In genomic region chr20:36045373-36045714, GRCh38 we compare ENCODE assay signal across 15 cellular contexts.
DNase-seq lines count a peak whose midpoint lies in the region; ATAC-seq, FAIRE-seq and TF ChIP-seq lines count a peak whose summit lies in the region.
"Had no signal": no experiment of that assay in that cellular context is flagged by ENCODE, and none has a peak within 500 bp of the region (broad histone marks: within the 10 kb centered on the region; RNA-seq: fewer than 3 reads in every experiment).

No MANE protein-coding gene starts in this region.

- H3K27me3 Mint-ChIP-seq in GM23338 (ENCODE audit: insufficient read depth, low read depth, poor library complexity) = peaks cover 3% of the 10 kb centered on the region

- no peak overlapping the region for H3K4me3 ChIP-seq in A549
- no peak overlapping the region for H3K4me3 ChIP-seq in GM23338
- H3K4me3 ChIP-seq in GM12878 = no peak overlapping the region
- H3K4me3 ChIP-seq in HepG2 (replicated peaks in 1 of 3; ENCODE audit: insufficient read depth in 1 of 3, low read depth in 2 of 3, low read length in 3 of 3) = no peak overlapping the region
- no peak overlapping the region for H3K4me3 ChIP-seq in SK-N-SH (ENCODE audit: low read depth in 2 of 2, low read length in 1 of 2)
- H3K4me3 ChIP-seq in esophagus muscularis mucosa = no peak overlapping the region
- H3K4me3 ChIP-seq: BLaER1 had no signal

- H3K9me3 ChIP-seq in A549 = no peaks in the 10 kb centered on the region
- H3K9me3 ChIP-seq in GM12878 (replicated peaks; ENCODE audit: control insufficient read depth, insufficient read depth, low read length) = no peaks in the 10 kb centered on the region
- H3K9me3 ChIP-seq in HepG2 (ENCODE audit: low read length) = no peaks in the 10 kb centered on the region
- no peaks in the 10 kb centered on the region for H3K9me3 ChIP-seq in SK-N-SH
- H3K9me3 ChIP-seq in esophagus muscularis mucosa = no peaks in the 10 kb centered on the region
- H3K9me3 ChIP-seq: BLaER1 had no signal

- RAD21 ChIA-PET in GM12878 (lab: Charles Lee; ENCODE audit: unreplicated experiment) = no interaction called here

- SMC1A ChIA-PET in GM12878 (lab: Charles Lee; ENCODE audit: uncharacterized antibody, unreplicated experiment) = interaction anchor here (0.8 kb wide), 1 partner anchor 93 kb away, joined by 3 read pairs; no protein-coding TSS in a partner anchor

- H3K4me3 Mint-ChIP-seq in GM23338 = no peak overlapping the region; the same call in 2 of the 3 replicates
- H3K4me3 Mint-ChIP-seq: CD8-positive, alpha-beta memory T cell; H9 had no signal

- H3K79me2 ChIP-seq in GM23338 (replicated peaks; ENCODE audit: insufficient read depth) = peaks cover 57% of the 10 kb centered on the region
- peaks cover 29% of the 10 kb centered on the region for H3K79me2 ChIP-seq in GM12878 (ENCODE audit: control insufficient read depth, insufficient read depth, low read length)
- H3K79me2 ChIP-seq in HepG2 (ENCODE audit: insufficient read depth, low read length) = peaks cover 54% of the 10 kb centered on the region
- H3K79me2 ChIP-seq in SK-N-SH (ENCODE audit: insufficient read depth) = peaks cover 59% of the 10 kb centered on the region

- in situ Hi-C loops in GM12878 (cut with MboI) = no loop called here
- in situ Hi-C loops in HepG2 (cut with HindIII; ENCODE audit: extremely low pct_ligation_motif_present, low pct_unique_long_range_greater_than_20kb) = no loop called here

- no peak overlapping the region; the same call in 2 of the 3 replicates for H3K4me2 ChIP-seq in A549
- H3K4me2 ChIP-seq in GM23338 = no peak overlapping the region
- no peak overlapping the region for H3K4me2 ChIP-seq in GM12878 (ENCODE audit: control insufficient read depth, insufficient read depth)
- no peak overlapping the region for H3K4me2 ChIP-seq in HepG2 (ENCODE audit: low read depth, low read length)
- H3K4me2 ChIP-seq in SK-N-SH = no peak overlapping the region
- H3K4me2 ChIP-seq: BLaER1 had no signal

- peaks cover 36% of the 10 kb centered on the region for H3K36me3 Mint-ChIP-seq in GM23338 (ENCODE audit: low read depth)

- whole genome bisulfite sequencing in A549 (ENCODE audit: missing lambda C conversion rate) = 79% methylated on average over 2 of the region's 2 CpGs
- WGBS in GM12878 (ENCODE audit: insufficient coverage, insufficient replicate concordance, low lambda C conversion rate, missing lambda C conversion rate) = 62% methylated on average over 2 of the region's 2 CpGs
- WGBS in HepG2 (ENCODE audit: low lambda C conversion rate) = 90% methylated on average over 2 of the region's 2 CpGs
- WGBS in SK-N-SH (ENCODE audit: low lambda C conversion rate) = 78% methylated on average over 2 of the region's 2 CpGs
- whole genome bisulfite sequencing in esophagus muscularis mucosa = 71% methylated on average over 2 of the region's 2 CpGs

- H3K27ac Mint-ChIP-seq in GM23338 = no peak overlapping the region

- FAIRE-seq in A549 (lab: Jason Lieb, UNC) (no peak), GM12878 (lab: Jason Lieb, UNC) (no peak), HepG2 (lab: Jason Lieb, UNC) (no peak)

- CTCF ChIA-PET in A549 (lab: Yijun Ruan, JAX) = interaction anchor here (0.6 to 2.7 kb wide), 4 partner anchors 19 to 93 kb away, joined by 3 to 12 read pairs (median 5); no protein-coding TSS in a partner anchor
- CTCF ChIA-PET in GM12878 (lab: Yijun Ruan, JAX) = no interaction called here
- CTCF ChIA-PET in HepG2 (lab: Yijun Ruan, JAX; ENCODE audit: low intra/inter-chr PET ratio, low total read pairs) = no interaction called here
- CTCF ChIA-PET in SK-N-SH (lab: Yijun Ruan, JAX) = interaction anchor here (1.3 to 1.4 kb wide), 2 partner anchors 16 to 52 kb away, joined by 3 read pairs; no protein-coding TSS in a partner anchor

- H3K27me3 ChIP-seq in GM23338 (ENCODE audit: insufficient read depth) = no peaks in the 10 kb centered on the region
- no peaks in the 10 kb centered on the region for H3K27me3 ChIP-seq in GM12878 (replicated peaks in 1 of 2; ENCODE audit: control insufficient read depth in 2 of 2, insufficient read depth in 2 of 2, low read length in 1 of 2)
- H3K27me3 ChIP-seq in HepG2 (ENCODE audit: control insufficient read depth in 1 of 2, insufficient read depth in 2 of 2, low read length in 2 of 2) = no peaks in the 10 kb centered on the region
- H3K27me3 ChIP-seq in SK-N-SH (ENCODE audit: insufficient read depth) = no peaks in the 10 kb centered on the region
- no peaks in the 10 kb centered on the region for H3K27me3 ChIP-seq in esophagus muscularis mucosa
- H3K27me3 ChIP-seq: BLaER1 had no signal

- no peak overlapping the region for H2AFZ ChIP-seq in GM23338
- H2AFZ ChIP-seq in GM12878 (ENCODE audit: control insufficient read depth, low read depth, low read length) = no peak overlapping the region
- H2AFZ ChIP-seq in HepG2 (ENCODE audit: low read length) = no peak overlapping the region
- no peak overlapping the region for H2AFZ ChIP-seq in SK-N-SH (ENCODE audit: low read depth)

- H3K9ac ChIP-seq in GM12878 (ENCODE audit: control insufficient read depth, insufficient read depth, low read length) (no peak overlapping the region), HepG2 (ENCODE audit: insufficient read depth, low read depth, low read length) (no peak overlapping the region), SK-N-SH (no peak overlapping the region)
- H3K9ac ChIP-seq: BLaER1 had no signal

- TF ChIP-seq POLR2A in A549 (IDR thresholded peaks at IDR 0.05; ENCODE audit: low read length) = no peak
- no peak for TF ChIP-seq POLR2A in GM12878 (IDR thresholded peaks at IDR 0.05; ENCODE audit: low read depth, low read length)
- peak; percentile 61 to 74; a peak in 2 of 4 replicates for TF ChIP-seq POLR2A in HepG2 (IDR thresholded peaks at IDR 0.05; ENCODE audit: insufficient read depth in 1 of 2, low read depth in 2 of 2, low read length in 2 of 2)
- no peak for TF ChIP-seq POLR2A in esophagus muscularis mucosa (IDR thresholded peaks at IDR 0.05; ENCODE audit: low read depth)

- H3K4me1 ChIP-seq in A549 = peaks cover 27% of the 10 kb centered on the region; the same call in 2 of the 3 replicates
- peaks cover 21% of the 10 kb centered on the region; the same call in 1 of the 2 replicates for H3K4me1 ChIP-seq in GM23338 (ENCODE audit: insufficient read depth)
- no peaks in the 10 kb centered on the region for H3K4me1 ChIP-seq in GM12878 (ENCODE audit: control insufficient read depth, insufficient read depth, low read length)
- peaks cover 42% of the 10 kb centered on the region for H3K4me1 ChIP-seq in HepG2 (ENCODE audit: insufficient read depth, low read length)
- peaks cover 0 to 3% of the 10 kb centered on the region in 2 experiments; a peak in 1 of 4 replicates for H3K4me1 ChIP-seq in SK-N-SH (ENCODE audit: control insufficient read depth in 1 of 2, insufficient read depth in 2 of 2, low read depth in 1 of 2, low read length in 1 of 2)
- peaks cover 27 to 39% (median 31%) of the 10 kb centered on the region in 4 donors for H3K4me1 ChIP-seq in esophagus muscularis mucosa

- H3K36me3 ChIP-seq in GM23338 (ENCODE audit: insufficient read depth) (peaks cover 5% of the 10 kb centered on the region; the same call in 1 of the 2 replicates), GM12878 (ENCODE audit: control insufficient read depth in 2 of 2, insufficient read depth in 2 of 2, low read length in 1 of 2) (0 out of 4 replicates have a peak, but pooled peaks cover 0 to 2% of the 10 kb centered on the region in 2 experiments), HepG2 (replicated peaks in 1 of 2; ENCODE audit: control insufficient read depth in 1 of 2, insufficient read depth in 2 of 2, low read length in 2 of 2) (no peaks in the 10 kb centered on the region), SK-N-SH (replicated peaks in 1 of 2; ENCODE audit: control insufficient read depth in 1 of 2, insufficient read depth in 2 of 2, low read length in 1 of 2) (peaks cover 3 to 23% of the 10 kb centered on the region in 2 experiments), esophagus muscularis mucosa (peaks cover 0 to 19% (median 8%) of the 10 kb centered on the region in 4 donors)

- H3K27ac ChIP-seq in A549 (no peak overlapping the region), GM23338 (ENCODE audit: low read depth) (no peak overlapping the region), GM12878 (ENCODE audit: control insufficient read depth, insufficient read depth) (no peak overlapping the region), HepG2 (ENCODE audit: extremely low read length, insufficient read depth, low read length) (no peak overlapping the region), SK-N-SH (ENCODE audit: low read depth in 2 of 2, low read length in 1 of 2) (no peak overlapping the region), esophagus muscularis mucosa (replicated peaks in 1 of 4) (no peak overlapping the region)
- H3K27ac ChIP-seq: BLaER1 had no signal

- TF ChIP-seq CTCF in A549 (IDR thresholded peaks at IDR 0.05) = no peak
- no peak for TF ChIP-seq CTCF in GM23338 (conservative IDR thresholded peaks at IDR 0.05; ENCODE audit: low read depth in 2 of 2)
- TF ChIP-seq CTCF in GM12878 (IDR thresholded peaks at IDR 0.05 in 2 of 3, conservative IDR thresholded peaks at IDR 0.05 in 1 of 3; ENCODE audit: control insufficient read depth in 2 of 3, extremely low read depth in 1 of 3, insufficient read depth in 1 of 3, low read depth in 3 of 3, low read length in 3 of 3) = no peak
- TF ChIP-seq CTCF in HepG2 (CRISPR knock-in tag; IDR thresholded peaks at IDR 0.05) = no peak
- TF ChIP-seq CTCF in SK-N-SH (IDR thresholded peaks at IDR 0.05) = no peak
- no peak for TF ChIP-seq CTCF in esophagus muscularis mucosa (IDR thresholded peaks at IDR 0.05)

- POLR2A ChIA-PET in A549 (lab: Yijun Ruan, JAX) = interaction anchor here (0.6 to 1.5 kb wide), 3 partner anchors 50 to 1273 kb away, joined by 3 to 6 read pairs (median 4); no protein-coding TSS in a partner anchor
- POLR2A ChIA-PET in GM12878 (lab: Charles Lee) = no interaction called here
- POLR2A ChIA-PET in HepG2 (lab: Yijun Ruan, JAX) = interaction anchor here (1.6 kb wide), 1 partner anchor 94 kb away, joined by 6 read pairs; no protein-coding TSS in a partner anchor
- POLR2A ChIA-PET in SK-N-SH (lab: Yijun Ruan, JAX) = no interaction called here

- ATAC-seq in A549 = peak in 1 of 2 experiments; percentile 33; a peak in 3 of 6 replicates
- peak; percentile 40 for ATAC-seq in GM23338
- 0 out of 3 replicates have a peak, but pooled peaks have one; percentile 10 for ATAC-seq in GM12878
- peak; percentile 14 for ATAC-seq in HepG2
- no peak for ATAC-seq in HG02610 (IDR thresholded peaks at IDR 0.05; ENCODE audit: unreplicated experiment)

- H3K9me2 ChIP-seq in GM23338 (ENCODE audit: insufficient read depth) (no peaks in the 10 kb centered on the region; the same call in 1 of the 2 replicates), SK-N-SH (no peaks in the 10 kb centered on the region)

- no peak for DNase-seq in A549 (ENCODE audit: low read depth in 1 of 2, low spot score in 1 of 2)
- no peak for DNase-seq in GM23338 (ENCODE audit: low spot score)
- DNase-seq in GM12878 (ENCODE audit: low read depth, low spot score) = no peak
- no peak for DNase-seq in HepG2 (ENCODE audit: low spot score)
- DNase-seq in SK-N-SH = no peak
- DNase-seq in esophagus muscularis mucosa (ENCODE audit: extremely low spot score) = no peak
- DNase-seq: CD8-positive, alpha-beta memory T cell; H9; NCI-H146; NCI-H2107; NCI-H345; NCI-H526 treated with DMSO at 0.1 percent for 48 hours; OCI-M1 had no signal

- no TSS peak for BruUV-seq in GM12878 (replicated peaks; lab: Mats Ljungman, UMichigan)
- no TSS peak for BruUV-seq in HepG2 (replicated peaks; lab: Mats Ljungman, UMichigan)

- H3K9me3 Mint-ChIP-seq in GM23338 = no peaks in the 10 kb centered on the region
- H3K9me3 Mint-ChIP-seq: CD8-positive, alpha-beta memory T cell; H9 had no signal

- peaks cover 17% of the 10 kb centered on the region for H3K4me1 Mint-ChIP-seq in GM23338

- no peak for TF ChIP-seq EP300 in A549 (IDR thresholded peaks at IDR 0.05)
- no peak for TF ChIP-seq EP300 in GM12878 (IDR thresholded peaks at IDR 0.05; ENCODE audit: borderline replicate concordance in 1 of 2, control insufficient read depth in 1 of 2, low read depth in 2 of 2, low read length in 2 of 2)
- no peak for TF ChIP-seq EP300 in HepG2 (IDR thresholded peaks at IDR 0.05; ENCODE audit: low read depth in 2 of 2, low read length in 2 of 2)
- TF ChIP-seq EP300 in HepG2 (CRISPR knock-in tag; IDR thresholded peaks at IDR 0.05; ENCODE audit: borderline replicate concordance) = no peak
- TF ChIP-seq EP300 in SK-N-SH (IDR thresholded peaks at IDR 0.05; ENCODE audit: borderline replicate concordance in 1 of 2, low read depth in 1 of 2, low read length in 1 of 2) = no peak
- TF ChIP-seq EP300 in esophagus muscularis mucosa (IDR thresholded peaks at IDR 0.05) = no peak

- peaks cover 62% of the 10 kb centered on the region for H4K20me1 ChIP-seq in GM23338 (replicated peaks; ENCODE audit: insufficient read depth)
- H4K20me1 ChIP-seq in GM12878 (ENCODE audit: control insufficient read depth, insufficient read depth) = no peaks in the 10 kb centered on the region
- H4K20me1 ChIP-seq in HepG2 (ENCODE audit: insufficient read depth, low read length) = peaks cover 58% of the 10 kb centered on the region
- peaks cover 68% of the 10 kb centered on the region for H4K20me1 ChIP-seq in SK-N-SH (ENCODE audit: insufficient read depth)

- intact Hi-C loops in GM12878 (cut with micrococcal nuclease; ENCODE audit: unreplicated experiment) (no loop called here), HepG2 (cut with micrococcal nuclease; ENCODE audit: unreplicated experiment) (no loop called here), esophagus muscularis mucosa (cut with DNase I) (no loop called here)

- TF ChIP-seq RAD21 in A549 (conservative IDR thresholded peaks at IDR 0.05 in 1 of 2, IDR thresholded peaks at IDR 0.05 in 1 of 2) = no peak
- no peak for TF ChIP-seq RAD21 in GM12878 (IDR thresholded peaks at IDR 0.05; ENCODE audit: insufficient read depth, low read depth, low read length)
- TF ChIP-seq RAD21 in HepG2 (CRISPR knock-in tag; IDR thresholded peaks at IDR 0.05) = no peak; the same call in 1 of the 2 replicates
- TF ChIP-seq RAD21 in SK-N-SH (IDR thresholded peaks at IDR 0.05; ENCODE audit: low read length) = no peak

- 0 out of 2 replicates have a peak, but pooled peaks cover 5% of the 10 kb centered on the region for H3F3A ChIP-seq in GM23338 (replicated peaks; ENCODE audit: low read depth)
- peaks cover 23% of the 10 kb centered on the region for H3F3A ChIP-seq in SK-N-SH (replicated peaks; ENCODE audit: insufficient read depth)

Comparison
In these comparisons a context has a peak if more than half of its experiments do, and no peak if none do; other contexts are left out.
1. POLR2A ChIP-seq: peak in HepG2 (2 of 2); none in A549 (single experiment), GM12878 (single experiment) and esophagus muscularis mucosa (single experiment).
2. CTCF ChIA-PET loops: an anchor here in A549 (0.6 to 2.7 kb wide) and SK-N-SH (1.3 to 1.4 kb wide); none called in GM12878 and HepG2.
3. POLR2A ChIA-PET loops: an anchor here in A549 (0.6 to 1.5 kb wide) and HepG2 (1.6 kb wide); none called in GM12878 and SK-N-SH.